ENCODE assay signal across 2 cellular contexts in genomic region chr2:170455617-170456426, GRCh38.
A peak's percentile ranks its signal among the peaks of the same experiment; 100 is the strongest.
TF ChIP-seq lines count a peak whose summit lies in the region.

No MANE protein-coding gene starts in this region.

TF ChIP-seq in HCT116, 20 proteins besides CTCF, POLR2A, EP300 and RAD21:
- TF ChIP-seq CBX3 (IDR thresholded peaks at IDR 0.05; ENCODE audit: low read depth) (no peak), MAX (IDR thresholded peaks at IDR 0.05) (no peak), REST (IDR thresholded peaks at IDR 0.05; ENCODE audit: low read depth) (no peak), SP1 (IDR thresholded peaks at IDR 0.05; ENCODE audit: low read depth) (no peak), ZFX (IDR thresholded peaks at IDR 0.05) (no peak), ZBTB33 (IDR thresholded peaks at IDR 0.05; ENCODE audit: extremely low read depth, insufficient replicate concordance, low read length) (no peak)
TF ChIP-seq in HCT116: peak in this region for 0.

TF ChIP-seq in K562, 482 proteins besides CTCF, POLR2A, EP300 and RAD21:
- peak; percentile 55; the same call in 1 of the 2 replicates for TF ChIP-seq ZNF175 (CRISPR knock-in tag; IDR thresholded peaks at IDR 0.05; ENCODE audit: low read depth)
- TF ChIP-seq BACH1 (tag; IDR thresholded peaks at IDR 0.05), result peak; percentile 47; the same call in 1 of the 2 replicates
- 0 out of 4 replicates have a peak, but pooled peaks of 1 of the 2 experiments have one; percentile 37 for TF ChIP-seq ZNF639 (CRISPR knock-in tag; conservative IDR thresholded peaks at IDR 0.05 in 1 of 2, IDR thresholded peaks at IDR 0.05 in 1 of 2)
- 0 out of 2 replicates have a peak, but pooled peaks have one; percentile 29 for TF ChIP-seq ZNF395 (CRISPR knock-in tag; IDR thresholded peaks at IDR 0.05)
- TF ChIP-seq PTBP1 (IDR thresholded peaks at IDR 0.05; ENCODE audit: low read depth, low read length), result no peak
- TF ChIP-seq ZNF589 (CRISPR knock-in tag; IDR thresholded peaks at IDR 0.05; ENCODE audit: low read depth), result 0 out of 2 replicates have a peak, but pooled peaks have one; percentile 67
- no peak for TF ChIP-seq FUS (optimal IDR thresholded peaks at IDR 0.05; ENCODE audit: low read depth, low read length)
- TF ChIP-seq KDM1A (IDR thresholded peaks at IDR 0.05), result no peak
- peak; percentile 41; the same call in 1 of the 2 replicates for TF ChIP-seq POLR2H (tag; IDR thresholded peaks at IDR 0.05; ENCODE audit: low read depth)
- TF ChIP-seq CGGBP1 (CRISPR knock-in tag; IDR thresholded peaks at IDR 0.05), result no peak
- TF ChIP-seq ZNF551 (CRISPR knock-in tag; IDR thresholded peaks at IDR 0.05), result no peak
- TF ChIP-seq BRF1 (IDR thresholded peaks at IDR 0.05; ENCODE audit: borderline replicate concordance, extremely low read depth, insufficient read length), result no peak
- TF ChIP-seq RBM39 (optimal IDR thresholded peaks at IDR 0.05; ENCODE audit: low read depth, low read length), result no peak
- TF ChIP-seq ZNF584 (CRISPR knock-in tag; IDR thresholded peaks at IDR 0.05; ENCODE audit: low read depth), result peak; percentile 62; the same call in 1 of the 2 replicates
- TF ChIP-seq U2AF1 (optimal IDR thresholded peaks at IDR 0.05; ENCODE audit: low read depth, low read length), result no peak
- TF ChIP-seq HNRNPUL1 (IDR thresholded peaks at IDR 0.05; ENCODE audit: low read length), result no peak
- no peak for TF ChIP-seq CEBPG (CRISPR knock-in tag; IDR thresholded peaks at IDR 0.05)
- TF ChIP-seq CEBPG (tag; conservative IDR thresholded peaks at IDR 0.05 in 1 of 2, IDR thresholded peaks at IDR 0.05 in 1 of 2), result peak; percentile 24 to 53; a peak in 3 of 4 replicates
- TF ChIP-seq XRCC3 (IDR thresholded peaks at IDR 0.05), result no peak
- TF ChIP-seq RBM17 (IDR thresholded peaks at IDR 0.05; ENCODE audit: borderline replicate concordance, low read depth, low read length), result no peak
- TF ChIP-seq ZSCAN29 (IDR thresholded peaks at IDR 0.05), result no peak
- TF ChIP-seq MLX (CRISPR knock-in tag; conservative IDR thresholded peaks at IDR 0.05), result no peak
- TF ChIP-seq MEIS2 (IDR thresholded peaks at IDR 0.05; ENCODE audit: partially characterized antibody), result peak; percentile 10
